In genomic region chr6:3871939-3872338, GRCh38 we compare ENCODE assay signal across 1 cellular context.
TF ChIP-seq lines count a peak whose summit lies in the region.

No MANE protein-coding gene starts in this region.

TF ChIP-seq in HepG2, 621 proteins besides CTCF, POLR2A, EP300 and RAD21 (continued from another document and continues in another):
- TF ChIP-seq PAXIP1 (CRISPR knock-in tag; conservative IDR thresholded peaks at IDR 0.05) (no peak), ZNF543 (CRISPR knock-in tag; IDR thresholded peaks at IDR 0.05) (0 out of 2 replicates have a peak, but pooled peaks have one; percentile 3), ZNF280B (CRISPR knock-in tag; IDR thresholded peaks at IDR 0.05; ENCODE audit: borderline replicate concordance) (no peak), RXRB (CRISPR knock-in tag; IDR thresholded peaks at IDR 0.05; ENCODE audit: borderline replicate concordance) (no peak), HMG20B (CRISPR knock-in tag; conservative IDR thresholded peaks at IDR 0.05) (no peak), ATRX (CRISPR knock-in tag; IDR thresholded peaks at IDR 0.05; ENCODE audit: borderline replicate concordance) (no peak), HDAC6 (IDR thresholded peaks at IDR 0.05; ENCODE audit: low read depth, low read length) (no peak), PREB (CRISPR knock-in tag; IDR thresholded peaks at IDR 0.05) (no peak), ZNF30 (CRISPR knock-in tag; IDR thresholded peaks at IDR 0.05) (no peak), SRSF4 (IDR thresholded peaks at IDR 0.05; ENCODE audit: low read depth, low read length, poor library complexity, severe bottlenecking) (no peak), TARDBP (CRISPR knock-in tag; IDR thresholded peaks at IDR 0.05) (0 out of 2 replicates have a peak, but pooled peaks have one; percentile 43), ZNF235 (CRISPR knock-in tag; IDR thresholded peaks at IDR 0.05; ENCODE audit: borderline replicate concordance) (no peak), GRHL1 (CRISPR knock-in tag; conservative IDR thresholded peaks at IDR 0.05) (no peak), CSRNP1 (CRISPR knock-in tag; IDR thresholded peaks at IDR 0.05) (no peak), SNAI1 (CRISPR knock-in tag; IDR thresholded peaks at IDR 0.05; ENCODE audit: borderline replicate concordance) (no peak), SKI (IDR thresholded peaks at IDR 0.05; ENCODE audit: partially characterized antibody) (no peak), PITX1 (CRISPR knock-in tag; IDR thresholded peaks at IDR 0.05) (no peak), FOXM1 (CRISPR knock-in tag; IDR thresholded peaks at IDR 0.05) (peak; percentile 47; the same call in 1 of the 2 replicates), IRF9 (CRISPR knock-in tag; IDR thresholded peaks at IDR 0.05; ENCODE audit: borderline replicate concordance) (0 out of 2 replicates have a peak, but pooled peaks have one; percentile 42), ZBTB38 (CRISPR knock-in tag; IDR thresholded peaks at IDR 0.05) (no peak; the same call in 1 of the 2 replicates), ZBTB21 (CRISPR knock-in tag; IDR thresholded peaks at IDR 0.05) (no peak), MIER2 (CRISPR knock-in tag; IDR thresholded peaks at IDR 0.05) (no peak), ZNF572 (CRISPR knock-in tag; IDR thresholded peaks at IDR 0.05) (0 out of 2 replicates have a peak, but pooled peaks have one; percentile 49), NRL (CRISPR knock-in tag; IDR thresholded peaks at IDR 0.05; ENCODE audit: borderline replicate concordance) (0 out of 2 replicates have a peak, but pooled peaks have one; percentile 8), SIN3A (IDR thresholded peaks at IDR 0.05; ENCODE audit: borderline replicate concordance, low read depth, low read length) (no peak), DNMT1 (CRISPR knock-in tag; IDR thresholded peaks at IDR 0.05) (no peak), ZNF605 (CRISPR knock-in tag; IDR thresholded peaks at IDR 0.05) (0 out of 2 replicates have a peak, but pooled peaks have one; percentile 70), ZNF18 (CRISPR knock-in tag; IDR thresholded peaks at IDR 0.05; ENCODE audit: insufficient replicate concordance) (no peak), ZNF781 (CRISPR knock-in tag; IDR thresholded peaks at IDR 0.05; ENCODE audit: borderline replicate concordance, not compliant biosample characterization) (no peak), SAFB2 (CRISPR knock-in tag; IDR thresholded peaks at IDR 0.05; ENCODE audit: borderline replicate concordance, low read depth) (no peak), POGK (CRISPR knock-in tag; conservative IDR thresholded peaks at IDR 0.05) (no peak), SPEN (CRISPR knock-in tag; IDR thresholded peaks at IDR 0.05; ENCODE audit: low read depth) (no peak), ZMAT3 (CRISPR knock-in tag; conservative IDR thresholded peaks at IDR 0.05) (no peak), ZFP1 (CRISPR knock-in tag; IDR thresholded peaks at IDR 0.05) (no peak), SRY (CRISPR knock-in tag; IDR thresholded peaks at IDR 0.05) (no peak), ZNF577 (CRISPR knock-in tag; IDR thresholded peaks at IDR 0.05; ENCODE audit: borderline replicate concordance, low read depth) (no peak), ZNF704 (CRISPR knock-in tag; IDR thresholded peaks at IDR 0.05; ENCODE audit: borderline replicate concordance) (no peak), ZNF225 (CRISPR knock-in tag; IDR thresholded peaks at IDR 0.05) (no peak), ZMAT5 (CRISPR knock-in tag; IDR thresholded peaks at IDR 0.05; ENCODE audit: borderline replicate concordance, low read depth) (no peak), SMAD9 (CRISPR knock-in tag; IDR thresholded peaks at IDR 0.05) (no peak), MXD4 (CRISPR knock-in tag; IDR thresholded peaks at IDR 0.05) (no peak), ZNF800 (CRISPR knock-in tag; IDR thresholded peaks at IDR 0.05) (no peak), ZNF891 (CRISPR knock-in tag; IDR thresholded peaks at IDR 0.05) (0 out of 2 replicates have a peak, but pooled peaks have one; percentile 8), SP140L (CRISPR knock-in tag; IDR thresholded peaks at IDR 0.05; ENCODE audit: borderline replicate concordance) (no peak)
